Comparison of ENCODE assay signal across 9 cellular contexts in the genomic region with DNA sequence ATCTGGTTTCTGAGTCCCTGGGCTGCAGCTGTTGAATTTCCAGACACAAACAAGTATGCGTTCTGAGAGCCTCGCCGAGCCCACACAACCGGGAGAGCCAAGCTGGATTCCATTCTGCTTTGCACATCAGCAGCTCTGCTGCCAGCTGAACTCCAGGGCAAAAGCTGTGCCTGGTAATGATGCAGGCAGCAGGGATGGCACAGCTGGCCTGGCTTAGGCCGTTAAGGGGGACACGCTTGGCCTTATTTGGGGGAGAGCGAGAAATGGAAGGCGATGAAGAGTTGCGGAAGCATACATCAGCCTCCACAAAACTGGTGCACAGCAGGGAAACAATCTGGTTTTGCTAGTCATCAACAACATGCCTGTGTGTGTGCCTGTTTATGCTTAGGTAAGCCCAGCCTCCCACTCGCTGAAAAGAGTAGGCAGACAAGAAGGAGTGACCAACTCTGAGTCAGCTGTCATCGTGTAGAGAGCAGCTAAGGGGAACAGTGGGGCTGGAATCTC. TPM values are rescaled to one million over a fixed set of nuclear protein-coding genes. Genes with fewer than 3 reads are reported as not detected.
DNase-seq lines count a peak whose midpoint lies in the region; ATAC-seq, FAIRE-seq and TF ChIP-seq lines count a peak whose summit lies in the region.
"Had no signal": no experiment of that assay in that cellular context is flagged by ENCODE, and none has a peak within 500 bp of the region (broad histone marks: within the 10 kb centered on the region; RNA-seq: fewer than 3 reads in every experiment).

No MANE protein-coding gene starts in this region.

- peak; percentile 77 for DNase-seq in GM04504 (ENCODE audit: low read depth)
- DNase-seq in astrocyte (ENCODE audit: low read depth) = peak; percentile 92
- DNase-seq in hepatic stellate cell (ENCODE audit: low spot score) = peak; percentile 80
- peak; percentile 27 for DNase-seq in retinal pigment epithelial cell (ENCODE audit: low read depth)
- no peak for DNase-seq in NCI-H187 (lab: John Stamatoyannopoulos, UW)
- DNase-seq in immature natural killer cell = no peak
- no peak for DNase-seq in naive thymus-derived CD8-positive, alpha-beta T cell
- DNase-seq in T-helper 9 cell = no peak
- DNase-seq: activated CD4-positive, CD25-positive, alpha-beta regulatory T cell treated with anti-CD3 and anti-CD28 coated beads, Interleukin-2, amount 50 U/mL, for 72 hours had no signal

- H3K4me2 ChIP-seq in astrocyte (ENCODE audit: low read length) = peak overlapping the region; percentile 84

- H3K79me2 ChIP-seq in astrocyte (ENCODE audit: insufficient read depth, low read length) = no peaks in the 10 kb centered on the region

- H3K4me3 Mint-ChIP-seq in astrocyte (ENCODE audit: unreplicated experiment) (no peak overlapping the region), immature natural killer cell (no peak overlapping the region)
- H3K4me3 Mint-ChIP-seq in naive thymus-derived CD8-positive, alpha-beta T cell = no peak overlapping the region

- POLR2A ChIA-PET in naive thymus-derived CD8-positive, alpha-beta T cell (lab: Charles Lee) = no interaction called here

- TF ChIP-seq CTCF in astrocyte (IDR thresholded peaks at IDR 0.05; ENCODE audit: insufficient read depth, low read depth, low read length) = no peak
- no peak for TF ChIP-seq CTCF in retinal pigment epithelial cell (conservative IDR thresholded peaks at IDR 0.05; ENCODE audit: low read depth, low read length)

- H3K9me3 Mint-ChIP-seq in astrocyte (ENCODE audit: unreplicated experiment) = no peaks in the 10 kb centered on the region
- no peaks in the 10 kb centered on the region for H3K9me3 Mint-ChIP-seq in immature natural killer cell
- no peaks in the 10 kb centered on the region for H3K9me3 Mint-ChIP-seq in naive thymus-derived CD8-positive, alpha-beta T cell

- H4K20me1 ChIP-seq in astrocyte (ENCODE audit: insufficient read depth, low read length) = no peaks in the 10 kb centered on the region

- H3K27ac Mint-ChIP-seq in astrocyte (ENCODE audit: unreplicated experiment) (peak overlapping the region; percentile 79), immature natural killer cell (no peak overlapping the region)
- H3K27ac Mint-ChIP-seq in naive thymus-derived CD8-positive, alpha-beta T cell = no peak overlapping the region

- peaks cover 30% of the 10 kb centered on the region for H3K4me1 Mint-ChIP-seq in astrocyte (ENCODE audit: low read depth, unreplicated experiment)
- peaks cover 13 to 29% of the 10 kb centered on the region in 2 donors for H3K4me1 Mint-ChIP-seq in immature natural killer cell
- H3K4me1 Mint-ChIP-seq in naive thymus-derived CD8-positive, alpha-beta T cell = peaks cover 13 to 17% (median 14%) of the 10 kb centered on the region in 4 donors

- H3K27ac ChIP-seq in astrocyte (ENCODE audit: low read depth, low read length) = peak overlapping the region; percentile 68

- peaks cover 38% of the 10 kb centered on the region for H3K27me3 Mint-ChIP-seq in astrocyte (ENCODE audit: low read depth, unreplicated experiment)
- H3K27me3 Mint-ChIP-seq in immature natural killer cell (ENCODE audit: low read depth in 3 of 3) = peaks cover 2 to 14% (median 7%) of the 10 kb centered on the region in 3 donors
- H3K27me3 Mint-ChIP-seq in naive thymus-derived CD8-positive, alpha-beta T cell = peaks cover 3 to 29% (median 16%) of the 10 kb centered on the region in 5 donors

- peak; percentile 96 for FAIRE-seq in astrocyte (lab: Jason Lieb, UNC)

- peaks cover 37% of the 10 kb centered on the region for H3K4me1 ChIP-seq in astrocyte (ENCODE audit: insufficient read depth, low read length)

- H3K9ac ChIP-seq in astrocyte (ENCODE audit: low read length) = peak overlapping the region; percentile 40

- peak overlapping the region; percentile 70 for H2AFZ ChIP-seq in astrocyte (ENCODE audit: low read depth, low read length)

- H3K9me3 ChIP-seq in astrocyte (ENCODE audit: insufficient read depth, low read depth, low read length) = no peaks in the 10 kb centered on the region

- ATAC-seq in naive thymus-derived CD8-positive, alpha-beta T cell = no peak

- H3K36me3 Mint-ChIP-seq in astrocyte (ENCODE audit: low read depth, unreplicated experiment) (no peaks in the 10 kb centered on the region), immature natural killer cell (peaks cover 0 to 5% (median 0%) of the 10 kb centered on the region in 3 donors)
- no peaks in the 10 kb centered on the region for H3K36me3 Mint-ChIP-seq in naive thymus-derived CD8-positive, alpha-beta T cell

- peaks cover 15% of the 10 kb centered on the region for H3K27me3 ChIP-seq in astrocyte (ENCODE audit: insufficient read depth, low read length)

- peak overlapping the region; percentile 48 for H3K4me3 ChIP-seq in astrocyte (ENCODE audit: insufficient read depth, low read depth, low read length)
- H3K4me3 ChIP-seq in retinal pigment epithelial cell (ENCODE audit: low read length) = no peak overlapping the region

- no peaks in the 10 kb centered on the region for H3K36me3 ChIP-seq in astrocyte (ENCODE audit: insufficient read depth, low read length)

RNA-seq across cellular contexts. Expression of gene ADAMTS8, which starts 25.1 kb away (rescaled TPM):
- 0.17 and 0.20 TPM in 2 replicates for total RNA-seq in astrocyte
- polyA plus RNA-seq in immature natural killer cell = under 1 TPM in 1 of 3 donors, not detected in 2; 0.18 TPM
- not detected for total RNA-seq in naive thymus-derived CD8-positive, alpha-beta T cell
- polyA plus RNA-seq in naive thymus-derived CD8-positive, alpha-beta T cell = not detected

RNA-seq across cellular contexts. Expression of gene ADAMTS15, which starts 45.1 kb away (rescaled TPM):
- 10.0 and 13.8 TPM in 2 replicates for total RNA-seq in astrocyte
- not detected for polyA plus RNA-seq in immature natural killer cell
- under 1 TPM in 1 of 2 experiments, not detected in 1; 0.05 TPM for total RNA-seq in naive thymus-derived CD8-positive, alpha-beta T cell
- polyA plus RNA-seq in naive thymus-derived CD8-positive, alpha-beta T cell = not detected

Comparison
In these comparisons a context has a peak if more than half of its experiments do, and no peak if none do; other contexts are left out.
1. DNase-seq: peak in GM04504 (single experiment), astrocyte (single experiment), hepatic stellate cell (single experiment) and retinal pigment epithelial cell (single experiment); none in NCI-H187 (0 of 2), immature natural killer cell (0 of 3), naive thymus-derived CD8-positive, alpha-beta T cell (0 of 10) and T-helper 9 cell (single experiment).
2. RNA of gene ADAMTS15, which starts 45.1 kb away (total RNA-seq): 10.0 to 13.8 TPM in astrocyte; 0.05 TPM in naive thymus-derived CD8-positive, alpha-beta T cell; every median in the first group is over 10 times any median in the second.